In genomic region chr10:11354823-11355222, GRCh38 we compare ENCODE assay signal across 23 cellular contexts.
"Had no signal": no experiment of that assay in that cellular context is flagged by ENCODE, and none has a peak within 500 bp of the region (broad histone marks: within the 10 kb centered on the region; RNA-seq: fewer than 3 reads in every experiment).

No MANE protein-coding gene starts in this region.

- DNase-seq: activated CD4-positive, alpha-beta T cell treated with anti-CD3 and anti-CD28 coated beads for 48 hours; activated CD4-positive, alpha-beta T cell treated with anti-CD3 and anti-CD28 coated beads, Interleukin-2, amount 50 U/mL, for 4 hours; activated CD4-positive, CD25-positive, alpha-beta regulatory T cell treated with anti-CD3 and anti-CD28 coated beads, Interleukin-2, amount 50 U/mL, for 72 hours; activated CD8-positive, alpha-beta memory T cell treated with anti-CD3 and anti-CD28 coated beads for 24 hours; activated gamma-delta T cell treated with Interleukin-2 at 50 U/mL for 16 hours; activated naive CD4-positive, alpha-beta T cell treated with anti-CD3 and anti-CD28 coated beads, Interleukin-2, amount 10 ng/mL, durations not matched to agents 7 days and 5 days; activated naive CD8-positive, alpha-beta T cell treated with anti-CD3 and anti-CD28 coated beads for 36 hours; adrenal gland; anterior cingulate cortex; central memory CD4-positive, alpha-beta T cell; KBM-7; NCI-H1105 treated with DMSO at 0.1 percent for 48 hours; NCI-H1436 treated with DMSO at 0.1 percent for 48 hours; NCI-H187; NCI-H2081; NCI-H446; NCI-H524; SHP77; SW 1271 had no signal

- ATAC-seq: SK-N-SH treated with all-trans-retinoic acid at 6 μM for 48 hours had no signal

- H3K4me1 Mint-ChIP-seq: activated naive CD4-positive, alpha-beta T cell treated with anti-CD3 and anti-CD28 coated beads, Interleukin-2, amount 10 ng/mL, durations not matched to agents 7 days and 5 days; activated naive CD8-positive, alpha-beta T cell treated with anti-CD3 and anti-CD28 coated beads for 36 hours had no signal

- FAIRE-seq: RCC 7860 had no signal

- H3K27me3 ChIP-seq: adrenal gland, SJSA1 had no signal

- H3K4me1 ChIP-seq: adrenal gland, SJSA1 had no signal

- H3K9me3 Mint-ChIP-seq: activated naive CD8-positive, alpha-beta T cell treated with anti-CD3 and anti-CD28 coated beads for 36 hours had no signal

- H3K27ac Mint-ChIP-seq: activated naive CD4-positive, alpha-beta T cell treated with anti-CD3 and anti-CD28 coated beads, Interleukin-2, amount 10 ng/mL, durations not matched to agents 7 days and 5 days; activated naive CD8-positive, alpha-beta T cell treated with anti-CD3 and anti-CD28 coated beads for 36 hours; activated T-helper 1 cell treated with anti-CD3 and anti-CD28 coated beads, Interleukin-12 subunit alpha, Interleukin-12 subunit beta, Interleukin-2, Interleukin-4 antibody, amounts not matched to agents 30 ng/mL and 10 ng/mL and 1 ng/mL, durations not matched to agents 14 hours and 24 hours and 36 hours had no signal

- H3K27me3 Mint-ChIP-seq: activated naive CD8-positive, alpha-beta T cell treated with anti-CD3 and anti-CD28 coated beads for 36 hours had no signal

- H3K4me3 Mint-ChIP-seq: activated naive CD4-positive, alpha-beta T cell treated with anti-CD3 and anti-CD28 coated beads, Interleukin-2, amount 10 ng/mL, durations not matched to agents 7 days and 5 days; activated naive CD8-positive, alpha-beta T cell treated with anti-CD3 and anti-CD28 coated beads for 36 hours; activated T-helper 1 cell treated with anti-CD3 and anti-CD28 coated beads, Interleukin-12 subunit alpha, Interleukin-12 subunit beta, Interleukin-2, Interleukin-4 antibody, amounts not matched to agents 30 ng/mL and 10 ng/mL and 1 ng/mL, durations not matched to agents 14 hours and 24 hours and 36 hours had no signal

- H3K9me3 ChIP-seq: adrenal gland, SJSA1 had no signal

- H3K27ac ChIP-seq: adrenal gland, SJSA1 had no signal

- H3K36me3 ChIP-seq: adrenal gland, SJSA1 had no signal

- H3K4me3 ChIP-seq: adrenal gland, SJSA1 had no signal

- H3K36me3 Mint-ChIP-seq: activated naive CD4-positive, alpha-beta T cell treated with anti-CD3 and anti-CD28 coated beads, Interleukin-2, amount 10 ng/mL, durations not matched to agents 7 days and 5 days; activated naive CD8-positive, alpha-beta T cell treated with anti-CD3 and anti-CD28 coated beads for 36 hours had no signal
